25 cellular contexts compared by ENCODE assay signal in genomic region chr10:5681930-5682329, GRCh38.
"Had no signal": no experiment of that assay in that cellular context is flagged by ENCODE, and none has a peak within 500 bp of the region (broad histone marks: within the 10 kb centered on the region; RNA-seq: fewer than 3 reads in every experiment).

No MANE protein-coding gene starts in this region.

- H3K4me3 Mint-ChIP-seq: activated CD4-positive, alpha-beta T cell treated with anti-CD3 and anti-CD28 coated beads for 36 hours; activated naive CD4-positive, alpha-beta T cell treated with anti-CD3 and anti-CD28 coated beads for 36 hours; activated naive CD8-positive, alpha-beta T cell; activated T-cell treated with anti-CD3 and anti-CD28 coated beads, Interleukin-2, amount 50 U/mL, for 4 hours had no signal

- DNase-seq: activated CD4-positive, alpha-beta T cell treated with anti-CD3 and anti-CD28 coated beads for 36 hours; activated CD8-positive, alpha-beta memory T cell treated with anti-CD3 and anti-CD28 coated beads for 24 hours; activated gamma-delta T cell; activated naive CD4-positive, alpha-beta T cell treated with anti-CD3 and anti-CD28 coated beads for 36 hours; activated T-cell treated with anti-CD3 and anti-CD28 coated beads, Interleukin-2, amount 50 U/mL, for 4 hours; amygdala; MM.1S; NCI-H1105; NCI-H1436; NCI-H1694 treated with DMSO at 0.1 percent for 48 hours; NCI-H2029 treated with DMSO at 0.1 percent for 48 hours; NCI-H345; NCI-H510A treated with DMSO at 0.1 percent for 48 hours; OCI-M1; Right ventricle myocardium superior; SJCRH30; SK-N-SH; T-helper 1 cell; WERI-Rb-1 had no signal

- H3K4me3 ChIP-seq: cardiac muscle cell, SJCRH30 had no signal

- FAIRE-seq: astrocyte had no signal

- H3K27ac ChIP-seq: cardiac muscle cell, RWPE1, SJCRH30, WERI-Rb-1 had no signal

- H3K36me3 Mint-ChIP-seq: brain had no signal

- H3K27ac Mint-ChIP-seq: activated naive CD4-positive, alpha-beta T cell treated with anti-CD3 and anti-CD28 coated beads for 36 hours; activated naive CD8-positive, alpha-beta T cell; brain had no signal

- ATAC-seq: activated CD4-positive, alpha-beta T cell treated with anti-CD3 and anti-CD28 coated beads for 36 hours; activated T-cell treated with anti-CD3 and anti-CD28 coated beads, Interleukin-2, amount 50 U/mL, for 4 hours; Panc1 had no signal

- H3K9ac ChIP-seq: SK-N-SH had no signal

- H3K9me3 Mint-ChIP-seq: activated naive CD4-positive, alpha-beta T cell treated with anti-CD3 and anti-CD28 coated beads for 36 hours; activated T-cell treated with anti-CD3 and anti-CD28 coated beads, Interleukin-2, amount 50 U/mL, for 4 hours had no signal

- H3K36me3 ChIP-seq: cardiac muscle cell, SJCRH30, WERI-Rb-1 had no signal

- H3K27me3 ChIP-seq: SJCRH30 had no signal

- H3K9me3 ChIP-seq: SJCRH30, SK-N-SH had no signal

- H3K4me2 ChIP-seq: SK-N-SH had no signal
